In the genomic region with DNA sequence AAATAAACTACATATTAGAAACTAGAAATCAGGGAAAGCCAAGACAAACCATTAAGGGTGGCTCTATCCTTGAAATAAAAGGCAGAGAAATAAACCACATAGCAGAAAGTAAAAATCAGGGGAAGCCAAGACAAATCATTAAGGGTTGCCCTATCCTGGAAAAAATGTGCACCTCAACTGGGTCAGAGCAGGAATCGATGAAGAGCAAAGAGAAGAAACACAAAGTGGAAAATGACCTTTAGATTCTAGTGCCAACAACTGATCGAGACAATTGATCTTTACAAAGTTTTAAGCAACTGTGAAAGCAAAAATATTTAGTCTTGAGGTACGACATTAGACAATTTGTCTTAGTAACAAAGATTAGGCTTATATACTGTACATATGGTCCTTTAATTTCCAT, we compare ENCODE assay signal across 28 cellular contexts.
"Had no signal": no experiment of that assay in that cellular context is flagged by ENCODE, and none has a peak within 500 bp of the region (broad histone marks: within the 10 kb centered on the region; RNA-seq: fewer than 3 reads in every experiment).

No MANE protein-coding gene starts in this region.

- H3K36me3 ChIP-seq: ascending aorta, breast epithelium, cardiac muscle cell had no signal

- H3K27me3 Mint-ChIP-seq: activated CD4-positive, alpha-beta memory T cell treated with anti-CD3 and anti-CD28 coated beads for 36 hours; activated CD4-positive, alpha-beta T cell treated with anti-CD3 and anti-CD28 coated beads for 36 hours; activated CD4-positive, alpha-beta T cell treated with anti-CD3 and anti-CD28 coated beads, Interleukin-2, amount 10 ng/mL, durations not matched to agents 24 days and 14 days; activated CD8-positive, alpha-beta memory T cell treated with anti-CD3 and anti-CD28 coated beads, Interleukin-2, amount 10 ng/mL, durations not matched to agents 7 days and 5 days; activated naive CD8-positive, alpha-beta T cell treated with anti-CD3 and anti-CD28 coated beads, Interleukin-2, amount 10 ng/mL, durations not matched to agents 7 days and 5 days; activated T-helper 17 cell treated with anti-CD3 and anti-CD28 coated beads, Interleukin-2, amount 50 U/mL, for 72 hours; brain; central memory CD8-positive, alpha-beta T cell; dendritic cell treated with granulocyte-macrophage colony-stimulating factor and Interleukin-4, amounts not matched to agents 40 ng/mL and 50 ng/mL, for 4 days had no signal

- ATAC-seq: activated CD4-positive, alpha-beta T cell treated with anti-CD3 and anti-CD28 coated beads for 36 hours; activated CD8-positive, alpha-beta memory T cell treated with anti-CD3 and anti-CD28 coated beads, Interleukin-2, amount 10 ng/mL, durations not matched to agents 7 days and 5 days; activated CD8-positive, alpha-beta T cell treated with anti-CD3 and anti-CD28 coated beads, Interleukin-2, amount 10 ng/mL, durations not matched to agents 7 days and 5 days; activated naive CD4-positive, alpha-beta T cell treated with anti-CD3 and anti-CD28 coated beads, Interleukin-2, amount 50 U/mL, for 72 hours; activated T-helper 17 cell treated with anti-CD3 and anti-CD28 coated beads, Interleukin-2, amount 50 U/mL, for 72 hours; esophagus mucosa had no signal

- H3K4me3 Mint-ChIP-seq: activated CD4-positive, alpha-beta memory T cell treated with anti-CD3 and anti-CD28 coated beads for 36 hours; activated CD4-positive, alpha-beta T cell treated with anti-CD3 and anti-CD28 coated beads for 36 hours; activated CD4-positive, alpha-beta T cell treated with anti-CD3 and anti-CD28 coated beads, Interleukin-2, amount 10 ng/mL, durations not matched to agents 24 days and 14 days; activated CD8-positive, alpha-beta memory T cell treated with anti-CD3 and anti-CD28 coated beads, Interleukin-2, amount 10 ng/mL, durations not matched to agents 7 days and 5 days; activated CD8-positive, alpha-beta T cell treated with anti-CD3 and anti-CD28 coated beads, Interleukin-2, amount 10 ng/mL, durations not matched to agents 7 days and 5 days; activated naive CD8-positive, alpha-beta T cell treated with anti-CD3 and anti-CD28 coated beads, Interleukin-2, amount 10 ng/mL, durations not matched to agents 7 days and 5 days; activated T-helper 17 cell treated with anti-CD3 and anti-CD28 coated beads, Interleukin-2, amount 50 U/mL, for 72 hours; brain; central memory CD8-positive, alpha-beta T cell; dendritic cell treated with granulocyte-macrophage colony-stimulating factor and Interleukin-4, amounts not matched to agents 40 ng/mL and 50 ng/mL, for 4 days; endodermal cell had no signal

- H3K4me3 ChIP-seq: ascending aorta, breast epithelium, cardiac muscle cell, coronary artery, dorsolateral prefrontal cortex had no signal

- H3K9me3 Mint-ChIP-seq: activated CD4-positive, alpha-beta memory T cell treated with anti-CD3 and anti-CD28 coated beads for 36 hours; activated naive CD4-positive, alpha-beta T cell treated with anti-CD3 and anti-CD28 coated beads, Interleukin-2, amount 50 U/mL, for 72 hours; central memory CD8-positive, alpha-beta T cell; dendritic cell treated with granulocyte-macrophage colony-stimulating factor and Interleukin-4, amounts not matched to agents 40 ng/mL and 50 ng/mL, for 4 days had no signal

- H3K27ac Mint-ChIP-seq: activated CD4-positive, alpha-beta memory T cell treated with anti-CD3 and anti-CD28 coated beads for 36 hours; activated CD4-positive, alpha-beta T cell treated with anti-CD3 and anti-CD28 coated beads for 36 hours; activated CD4-positive, alpha-beta T cell treated with anti-CD3 and anti-CD28 coated beads, Interleukin-2, amount 10 ng/mL, durations not matched to agents 24 days and 14 days; activated CD8-positive, alpha-beta memory T cell treated with anti-CD3 and anti-CD28 coated beads, Interleukin-2, amount 10 ng/mL, durations not matched to agents 7 days and 5 days; activated CD8-positive, alpha-beta T cell treated with anti-CD3 and anti-CD28 coated beads, Interleukin-2, amount 10 ng/mL, durations not matched to agents 7 days and 5 days; activated naive CD4-positive, alpha-beta T cell treated with anti-CD3 and anti-CD28 coated beads, Interleukin-2, amount 50 U/mL, for 72 hours; activated naive CD8-positive, alpha-beta T cell treated with anti-CD3 and anti-CD28 coated beads, Interleukin-2, amount 10 ng/mL, durations not matched to agents 7 days and 5 days; activated T-helper 17 cell treated with anti-CD3 and anti-CD28 coated beads, Interleukin-2, amount 50 U/mL, for 72 hours; brain; dendritic cell treated with granulocyte-macrophage colony-stimulating factor and Interleukin-4, amounts not matched to agents 40 ng/mL and 50 ng/mL, for 4 days; endodermal cell had no signal

- H3K4me1 ChIP-seq: breast epithelium had no signal

- H3K27ac ChIP-seq: ascending aorta, breast epithelium, cardiac muscle cell, coronary artery, dorsolateral prefrontal cortex had no signal

- H3K4me1 Mint-ChIP-seq: endodermal cell had no signal

- H3K27me3 ChIP-seq: ascending aorta, breast epithelium, cardiac muscle cell, dorsolateral prefrontal cortex had no signal

- DNase-seq: activated CD4-positive, alpha-beta memory T cell treated with anti-CD3 and anti-CD28 coated beads for 36 hours; activated CD4-positive, alpha-beta T cell treated with anti-CD3 and anti-CD28 coated beads for 36 hours; activated CD4-positive, alpha-beta T cell treated with anti-CD3 and anti-CD28 coated beads, Interleukin-2, amount 10 ng/mL, durations not matched to agents 24 days and 14 days; activated CD4-positive, CD25-positive, alpha-beta regulatory T cell; activated CD4-positive, CD25-positive, alpha-beta regulatory T cell treated with anti-CD3 and anti-CD28 coated beads, Interleukin-2, amount 50 U/mL, for 72 hours; activated CD8-positive, alpha-beta memory T cell treated with anti-CD3 and anti-CD28 coated beads, Interleukin-2, amount 10 ng/mL, durations not matched to agents 7 days and 5 days; activated CD8-positive, alpha-beta memory T cell treated with anti-CD3 and anti-CD28 coated beads, Interleukin-2, amount 50 U/mL, for 4 hours; activated CD8-positive, alpha-beta T cell treated with anti-CD3 and anti-CD28 coated beads, Interleukin-2, amount 10 ng/mL, durations not matched to agents 7 days and 5 days; activated effector memory CD4-positive, alpha-beta T cell treated with Interleukin-2 at 50 U/mL for 16 hours; activated gamma-delta T cell treated with Interleukin-2 at 50 U/mL for 16 hours; activated naive CD4-positive, alpha-beta T cell treated with Interleukin-2 at 50 U/mL for 16 hours; activated naive CD8-positive, alpha-beta T cell treated with anti-CD3 and anti-CD28 coated beads, Interleukin-2, amount 10 ng/mL, durations not matched to agents 7 days and 5 days; activated T-cell treated with anti-CD3 and anti-CD28 coated beads, Interleukin-2, amount 50 U/mL, for 1 hour; dorsolateral prefrontal cortex; effector memory CD4-positive, alpha-beta T cell; endodermal cell; foreskin fibroblast; T-helper 2 cell had no signal

- H3K9me3 ChIP-seq: ascending aorta, breast epithelium had no signal
